Comparison of ENCODE assay signal across 8 cellular contexts in the genomic region with DNA sequence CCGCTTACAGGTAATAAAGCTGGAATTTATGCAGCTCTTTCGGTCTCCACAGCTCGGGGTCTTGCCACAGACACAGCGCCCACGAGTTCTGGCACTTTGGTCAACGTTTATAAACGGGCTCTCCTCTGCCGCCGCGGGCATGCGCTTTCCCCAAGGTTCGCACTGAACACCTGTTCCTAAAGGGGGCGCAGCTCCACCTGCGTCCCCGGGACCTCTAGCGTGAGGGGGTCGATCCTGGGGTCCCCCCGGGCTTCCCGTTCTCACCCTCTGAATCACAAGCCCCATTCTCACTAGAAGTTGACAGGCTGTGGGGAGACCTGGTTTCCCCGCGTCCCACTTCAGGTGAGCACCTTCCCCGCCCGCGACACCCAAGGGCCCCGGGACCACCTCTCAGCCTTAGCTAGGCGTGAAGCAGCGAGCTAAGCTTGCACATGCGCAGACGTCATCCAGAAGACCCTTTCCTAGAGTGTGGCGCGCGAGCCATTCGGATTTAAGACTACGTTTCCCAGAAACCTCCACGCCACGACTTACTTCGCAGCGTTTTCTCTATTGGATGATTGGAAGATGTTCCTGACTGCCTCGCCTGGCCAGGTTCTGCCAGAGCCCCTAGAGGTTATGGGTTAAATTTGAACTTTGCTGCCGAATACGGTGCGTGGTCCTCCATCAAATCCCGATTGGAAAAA. TPM values are rescaled to one million over a fixed set of nuclear protein-coding genes. Genes with fewer than 3 reads are reported as not detected.
DNase-seq lines count a peak whose midpoint lies in the region; ATAC-seq and TF ChIP-seq lines count a peak whose summit lies in the region.

No MANE protein-coding gene starts in this region.

- H3K27me3 ChIP-seq in Peyer's patch = peaks cover 0 to 6% of the 10 kb centered on the region in 2 donors

- DNase-seq in ELF-1 (ENCODE audit: low read depth, low spot score) = peak; percentile 97
- DNase-seq in LHCN-M2 (ENCODE audit: low read depth) = peak; percentile 91
- DNase-seq in Peyer's patch = peak; percentile 42 to 82 (median 75)
- peak in 42 of 56 donors; percentile 6 to 71 (median 40) for DNase-seq in amygdala (lab: John Stamatoyannopoulos, UW)
- peak; percentile 65 for DNase-seq in left ventricle myocardium superior
- DNase-seq in pons (ENCODE audit: low spot score) = peak; percentile 50
- no peak for DNase-seq in cortex of kidney (lab: John Stamatoyannopoulos, UW)

- TF ChIP-seq CTCF in Peyer's patch (IDR thresholded peaks at IDR 0.05) = peak in 3 of 6 experiments; percentile 8 to 18 (median 10)

- intact Hi-C loops in left ventricle myocardium superior (cut with micrococcal nuclease) = no loop called here

- TF ChIP-seq POLR2A in Peyer's patch (IDR thresholded peaks at IDR 0.05) = no peak

- peaks cover 0 to 19% (median 3%) of the 10 kb centered on the region in 4 donors for H3K4me1 ChIP-seq in Peyer's patch

- ATAC-seq in GM21723 (IDR thresholded peaks at IDR 0.05; ENCODE audit: unreplicated experiment) = peak; percentile 64
- ATAC-seq in left ventricle myocardium superior = peak; percentile 88

- no peaks in the 10 kb centered on the region for H3K9me3 ChIP-seq in Peyer's patch

- no peaks in the 10 kb centered on the region for H3K36me3 ChIP-seq in Peyer's patch

- peak overlapping the region; percentile 31 to 56 (median 46) for H3K4me3 ChIP-seq in Peyer's patch

- H3K27ac ChIP-seq in Peyer's patch = peak overlapping the region; percentile 57 to 88 (median 76)

RNA-seq across cellular contexts. Expression of gene ZNF782, which starts 21.3 kb away (rescaled TPM):
- total RNA-seq in LHCN-M2 (2014; rRNA removed) = 4.2 and 4.4 TPM in 2 replicates
- polyA plus RNA-seq in LHCN-M2 (2012) = 0.86 TPM
- 10 to 100 TPM; 13.0 to 24.5 (median 20.2) TPM for total RNA-seq in Peyer's patch
- 4.4 TPM for total RNA-seq in left ventricle myocardium superior

RNA-seq across cellular contexts. Expression of gene NUTM2G, which starts 53.0 kb away (rescaled TPM):
- not detected in 2 replicates for total RNA-seq in LHCN-M2 (2014; rRNA removed)
- polyA plus RNA-seq in LHCN-M2 (2012) = 0.32 TPM
- not detected for total RNA-seq in Peyer's patch
- not detected for total RNA-seq in left ventricle myocardium superior
